In genomic region chr22:17606472-17606871, GRCh38 we compare ENCODE assay signal across 16 cellular contexts. TPM values are rescaled to one million over a fixed set of nuclear protein-coding genes. Genes with fewer than 3 reads are reported as not detected.
A peak's percentile ranks its signal among the peaks of the same experiment; 100 is the strongest.
DNase-seq lines count a peak whose midpoint lies in the region; TF ChIP-seq lines count a peak whose summit lies in the region.
"Had no signal": no experiment of that assay in that cellular context is flagged by ENCODE, and none has a peak within 500 bp of the region (broad histone marks: within the 10 kb centered on the region; RNA-seq: fewer than 3 reads in every experiment).

No MANE protein-coding gene starts in this region.

- dilution Hi-C loops in mammary epithelial cell (cut with HindIII; ENCODE audit: low sequenced_read_pairs), result no loop called here

- H3K4me3 ChIP-seq in BE2C (ENCODE audit: low read depth, low read length) (no peak overlapping the region), fibroblast of the aortic adventitia (ENCODE audit: low read depth, low read length) (no peak overlapping the region), parathyroid adenoma (ENCODE audit: low read depth, low read length) (peak overlapping the region; percentile 11), mammary epithelial cell (replicated peaks in 1 of 3; ENCODE audit: insufficient read depth in 1 of 3, low read depth in 2 of 3, low read length in 3 of 3) (no peak overlapping the region)
- H3K4me3 ChIP-seq: BLaER1, SJCRH30 had no signal

- DNase-seq in BE2C (peak; percentile 47), NCI-H82 treated with DMSO at 0.1 percent for 48 hours (lab: John Stamatoyannopoulos, UW; ENCODE audit: unreplicated experiment) (peak; percentile 64), fibroblast of the aortic adventitia (ENCODE audit: low read depth) (peak; percentile 58), mammary epithelial cell (no peak), CD14-positive monocyte (ENCODE audit: low spot score) (no peak), CD1c-positive myeloid dendritic cell (ENCODE audit: extremely low spot score) (no peak), immature natural killer cell (no peak)
- DNase-seq: activated gamma-delta T cell, DMS79 treated with DMSO at 0.1 percent for 48 hours, foreskin keratinocyte, midbrain, NCI-H2029, occipital lobe, SJCRH30 had no signal

- H3K27ac Mint-ChIP-seq in CD14-positive monocyte, result no peak overlapping the region
- H3K27ac Mint-ChIP-seq in immature natural killer cell, result no peak overlapping the region

- H3K36me3 Mint-ChIP-seq in CD14-positive monocyte, result peaks cover 39 to 50% of the 10 kb centered on the region in 2 donors
- H3K36me3 Mint-ChIP-seq in immature natural killer cell, result peaks cover 0 to 9% (median 4%) of the 10 kb centered on the region in 3 donors

- intact Hi-C loops in mammary epithelial cell (cut with micrococcal nuclease), result no loop called here
- intact Hi-C loops in CD14-positive monocyte (cut with micrococcal nuclease), result no loop called here

- 85% methylated on average over 5 of the region's 5 CpGs for WGBS in mammary epithelial cell (ENCODE audit: low coverage, missing lambda C conversion rate)

- H3K4me1 Mint-ChIP-seq in CD14-positive monocyte (no peaks in the 10 kb centered on the region), immature natural killer cell (peaks cover 6 to 15% of the 10 kb centered on the region in 2 donors)

- H3K4me3 Mint-ChIP-seq in CD14-positive monocyte, result no peak overlapping the region
- no peak overlapping the region for H3K4me3 Mint-ChIP-seq in immature natural killer cell

- H2AFZ ChIP-seq in parathyroid adenoma, result no peak overlapping the region
- no peak overlapping the region for H2AFZ ChIP-seq in mammary epithelial cell (ENCODE audit: low read depth, low read length)

- no peaks in the 10 kb centered on the region for H4K20me1 ChIP-seq in mammary epithelial cell (ENCODE audit: insufficient read depth, low read length)

- CTCF ChIA-PET in mammary epithelial cell (lab: Charles Lee; ENCODE audit: low non-redundant PET), result no interaction called here

- no peak overlapping the region for H3K27ac ChIP-seq in parathyroid adenoma
- H3K27ac ChIP-seq in mammary epithelial cell (ENCODE audit: insufficient read depth, low read depth, low read length), result no peak overlapping the region
- H3K27ac ChIP-seq: BLaER1, foreskin keratinocyte, SJCRH30 had no signal

- H3K27me3 ChIP-seq in BE2C (no peaks in the 10 kb centered on the region), parathyroid adenoma (ENCODE audit: control insufficient read depth, insufficient read depth, low read length) (no peaks in the 10 kb centered on the region), mammary epithelial cell (ENCODE audit: insufficient read depth, low read length) (no peaks in the 10 kb centered on the region)
- H3K27me3 ChIP-seq: BLaER1, foreskin keratinocyte, SJCRH30 had no signal

- H3K4me2 ChIP-seq in parathyroid adenoma (ENCODE audit: low read length) (peak overlapping the region; percentile 31), mammary epithelial cell (ENCODE audit: insufficient read depth, low read depth, low read length) (no peak overlapping the region)
- H3K4me2 ChIP-seq: BLaER1 had no signal

- H3K9me3 Mint-ChIP-seq in CD14-positive monocyte, result no peaks in the 10 kb centered on the region
- H3K9me3 Mint-ChIP-seq in immature natural killer cell, result no peaks in the 10 kb centered on the region

- no peaks in the 10 kb centered on the region for H3K9me3 ChIP-seq in BE2C
- no peaks in the 10 kb centered on the region for H3K9me3 ChIP-seq in parathyroid adenoma (ENCODE audit: control insufficient read depth, low read length)
- no peaks in the 10 kb centered on the region for H3K9me3 ChIP-seq in mammary epithelial cell (replicated peaks; ENCODE audit: insufficient read depth, low read length)
- H3K9me3 ChIP-seq: BLaER1, SJCRH30 had no signal

- in situ Hi-C loops in mammary epithelial cell (cut with MboI; ENCODE audit: low sequenced_read_pairs in 2 of 2), result no loop called here

- no TSS peak for BruUV-seq in mammary epithelial cell (replicated peaks; lab: Mats Ljungman, UMichigan)

- H3K4me1 ChIP-seq in BE2C (peaks cover 12% of the 10 kb centered on the region), parathyroid adenoma (no peaks in the 10 kb centered on the region), mammary epithelial cell (ENCODE audit: insufficient read depth, low read length) (no peaks in the 10 kb centered on the region)
- H3K4me1 ChIP-seq: foreskin keratinocyte, SJCRH30 had no signal

- H3K79me2 ChIP-seq in parathyroid adenoma, result peaks cover 5% of the 10 kb centered on the region
- H3K79me2 ChIP-seq in mammary epithelial cell (ENCODE audit: insufficient read depth, low read length), result peaks cover 54% of the 10 kb centered on the region

- H3K27me3 Mint-ChIP-seq in CD14-positive monocyte (ENCODE audit: low read depth in 3 of 3), result no peaks in the 10 kb centered on the region
- H3K27me3 Mint-ChIP-seq in immature natural killer cell (ENCODE audit: low read depth in 3 of 3), result no peaks in the 10 kb centered on the region

- H3K36me3 ChIP-seq in BE2C (peaks cover 39% of the 10 kb centered on the region), parathyroid adenoma (ENCODE audit: control insufficient read depth, insufficient read depth, low read length) (no peaks in the 10 kb centered on the region), mammary epithelial cell (ENCODE audit: insufficient read depth, low read length) (peaks cover 18% of the 10 kb centered on the region)

- H3K9ac ChIP-seq in parathyroid adenoma (no peak overlapping the region), mammary epithelial cell (ENCODE audit: insufficient read depth, low read length) (no peak overlapping the region)
- H3K9ac ChIP-seq: BLaER1 had no signal

- no peak for TF ChIP-seq CTCF in BE2C (IDR thresholded peaks at IDR 0.05; ENCODE audit: low read depth, low read length)
- TF ChIP-seq CTCF in fibroblast of the aortic adventitia (IDR thresholded peaks at IDR 0.05; ENCODE audit: insufficient read depth, low read length), result no peak
- no peak for TF ChIP-seq CTCF in parathyroid adenoma (IDR thresholded peaks at IDR 0.05)
- TF ChIP-seq CTCF in mammary epithelial cell (conservative IDR thresholded peaks at IDR 0.05 in 1 of 2, IDR thresholded peaks at IDR 0.05 in 1 of 2; ENCODE audit: extremely low read depth in 1 of 2, insufficient read depth in 1 of 2, low read depth in 1 of 2, low read length in 2 of 2), result no peak
- no peak for TF ChIP-seq CTCF in CD14-positive monocyte (IDR thresholded peaks at IDR 0.05)

RNA-seq across cellular contexts. Expression of gene ATP6V1E1, which starts 22.1 kb away (rescaled TPM):
- polyA plus RNA-seq in BE2C (2012; ENCODE audit: insufficient read depth, insufficient read length, low read depth), result 164 TPM
- total RNA-seq in fibroblast of the aortic adventitia (ENCODE audit: low replicate concordance), result 72.3 and 115 TPM in 2 replicates
- total RNA-seq in mammary epithelial cell, result 100 to 1,000 TPM; 118 to 148 TPM
- 149 TPM for polyA plus RNA-seq in mammary epithelial cell
- 91.8 TPM for polyA minus RNA-seq in mammary epithelial cell
- polyA plus RNA-seq in CD14-positive monocyte, result 100 to 1,000 TPM; 144 to 147 TPM
- 100 to 1,000 TPM; 128 to 163 (median 141) TPM for polyA plus RNA-seq in immature natural killer cell

RNA-seq across cellular contexts. Expression of gene BCL2L13, which starts 32.1 kb away (rescaled TPM):
- polyA plus RNA-seq in BE2C (2012; ENCODE audit: insufficient read depth, insufficient read length, low read depth), result 51.7 TPM
- total RNA-seq in fibroblast of the aortic adventitia (ENCODE audit: low replicate concordance) (40.2 and 46.0 TPM in 2 replicates), mammary epithelial cell (10 to 100 TPM; 62.5 to 67.5 TPM)
- polyA plus RNA-seq in mammary epithelial cell (43.9 TPM), CD14-positive monocyte (10 to 100 TPM; 53.0 to 67.8 TPM), immature natural killer cell (10 to 100 TPM; 38.8 to 45.2 (median 38.9) TPM)
- polyA minus RNA-seq in mammary epithelial cell, result 65.8 TPM

RNA-seq across cellular contexts. Expression of gene SLC25A18, which starts 43.2 kb away (rescaled TPM):
- 1.3 TPM for polyA plus RNA-seq in BE2C (2012; ENCODE audit: insufficient read depth, insufficient read length, low read depth)
- total RNA-seq in fibroblast of the aortic adventitia (ENCODE audit: low replicate concordance), result 0.16 TPM in 1 of 2 replicates, not detected in the other
- total RNA-seq in mammary epithelial cell, result under 1 TPM in 1 of 2 donors, not detected in 1; 0.33 TPM
- 0.12 TPM for polyA plus RNA-seq in mammary epithelial cell
- polyA minus RNA-seq in mammary epithelial cell, result not detected
- under 1 TPM; 0.10 to 0.11 TPM for polyA plus RNA-seq in CD14-positive monocyte
- under 1 TPM in 1 of 3 donors, not detected in 2; 0.17 TPM for polyA plus RNA-seq in immature natural killer cell
- total RNA-seq: foreskin keratinocyte had no signal
- polyA plus RNA-seq: foreskin keratinocyte had no signal

Comparison
In these comparisons a context has a peak if more than half of its experiments do, and no peak if none do; other contexts are left out.
1. DNase-seq: peak in BE2C (single experiment), NCI-H82 treated with DMSO at 0.1 percent for 48 hours (single experiment) and fibroblast of the aortic adventitia (single experiment); none in mammary epithelial cell (single experiment), CD14-positive monocyte (single experiment), CD1c-positive myeloid dendritic cell (single experiment) and immature natural killer cell (0 of 3).